ENCODE assay signal across 13 cellular contexts in the genomic region with DNA sequence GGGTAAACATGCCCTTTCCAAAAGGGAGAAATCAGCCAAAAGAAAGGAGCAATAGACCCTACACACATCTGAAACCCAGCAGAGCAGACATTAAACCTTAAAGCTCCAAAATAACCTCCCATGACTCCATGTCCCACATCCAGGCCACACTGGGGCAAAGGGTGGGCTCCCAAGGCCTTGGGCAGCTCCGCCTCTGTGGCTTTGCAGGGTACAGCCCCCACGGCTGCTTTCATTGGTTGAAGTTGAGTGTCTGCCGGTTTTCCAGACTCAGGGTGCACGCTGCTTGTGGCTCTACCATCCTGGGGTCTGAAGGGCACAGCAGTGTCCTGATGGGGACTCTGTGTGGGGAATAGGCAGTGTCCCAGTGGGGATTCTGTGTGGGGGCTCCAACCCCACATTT.
DNase-seq lines count a peak whose midpoint lies in the region; ATAC-seq and TF ChIP-seq lines count a peak whose summit lies in the region.
"Had no signal": no experiment of that assay in that cellular context is flagged by ENCODE, and none has a peak within 500 bp of the region (broad histone marks: within the 10 kb centered on the region; RNA-seq: fewer than 3 reads in every experiment).

No MANE protein-coding gene starts in this region.

- H3K9me3 ChIP-seq in HUES64 (ENCODE audit: insufficient read depth, low read depth, low read length) (peaks cover 3% of the 10 kb centered on the region), iPS DF 6.9 (ENCODE audit: control insufficient read depth, insufficient read depth, low read length) (no peaks in the 10 kb centered on the region), neural progenitor cell (ENCODE audit: low read depth) (no peaks in the 10 kb centered on the region)
- H3K9me3 ChIP-seq: BLaER1, Caco-2 had no signal

- no peak for TF ChIP-seq CTCF in GM23338 (conservative IDR thresholded peaks at IDR 0.05; ENCODE audit: low read depth in 2 of 2)
- no peak for TF ChIP-seq CTCF in neural progenitor cell (IDR thresholded peaks at IDR 0.05)
- TF ChIP-seq CTCF in foreskin keratinocyte (conservative IDR thresholded peaks at IDR 0.05), result no peak

- H3K4me1 Mint-ChIP-seq in GM23338 (peaks cover 38% of the 10 kb centered on the region), neural progenitor cell (peaks cover 13% of the 10 kb centered on the region)
- H3K4me1 Mint-ChIP-seq: CD8-positive, alpha-beta memory T cell had no signal

- no peak overlapping the region for H3K4me3 ChIP-seq in GM23338
- no peak overlapping the region for H3K4me3 ChIP-seq in HUES64 (ENCODE audit: low read length)
- H3K4me3 ChIP-seq in iPS DF 6.9 (ENCODE audit: low read length), result no peak overlapping the region
- H3K4me3 ChIP-seq in neural progenitor cell, result no peak overlapping the region
- H3K4me3 ChIP-seq: BLaER1 had no signal

- H3K27ac ChIP-seq in GM23338 (ENCODE audit: low read depth), result peak overlapping the region; percentile 90
- peak overlapping the region; percentile 82; the same call in 1 of the 2 replicates for H3K27ac ChIP-seq in HUES64 (ENCODE audit: low read depth, low read length)
- H3K27ac ChIP-seq in iPS DF 6.9 (ENCODE audit: low read length), result peak overlapping the region; percentile 91
- no peak overlapping the region for H3K27ac ChIP-seq in neural progenitor cell
- no peak overlapping the region for H3K27ac ChIP-seq in foreskin keratinocyte
- H3K27ac ChIP-seq: BLaER1 had no signal

- H3K4me1 ChIP-seq in GM23338 (ENCODE audit: insufficient read depth) (peaks cover 7% of the 10 kb centered on the region; the same call in 1 of the 2 replicates), HUES64 (ENCODE audit: insufficient read depth, low read length) (peaks cover 29% of the 10 kb centered on the region), iPS DF 6.9 (ENCODE audit: control insufficient read depth, insufficient read depth, low read length) (peaks cover 11% of the 10 kb centered on the region), neural progenitor cell (peaks cover 15% of the 10 kb centered on the region), foreskin keratinocyte (peaks cover 4% of the 10 kb centered on the region)
- H3K4me1 ChIP-seq: BLaER1, Caco-2 had no signal

- H3K36me3 Mint-ChIP-seq in GM23338 (ENCODE audit: low read depth), result peaks cover 22% of the 10 kb centered on the region
- no peaks in the 10 kb centered on the region for H3K36me3 Mint-ChIP-seq in neural progenitor cell
- H3K36me3 Mint-ChIP-seq: CD8-positive, alpha-beta memory T cell had no signal

- H3K9ac ChIP-seq in HUES64 (ENCODE audit: low read depth, low read length) (no peak overlapping the region; the same call in 1 of the 2 replicates), neural progenitor cell (no peak overlapping the region)
- H3K9ac ChIP-seq: BLaER1 had no signal

- DNase-seq in GM23338 (ENCODE audit: low spot score) (no peak), iPS DF 6.9 (ENCODE audit: low read depth, low spot score) (no peak), neural progenitor cell (ENCODE audit: low spot score) (no peak), SIG-M5 treated with dmso at 0.1 percent for 504 hours (lab: John Stamatoyannopoulos, UW; ENCODE audit: unreplicated experiment) (no peak), foreskin keratinocyte (no peak), NCI-H2196 treated with DMSO at 0.1 percent for 48 hours (lab: John Stamatoyannopoulos, UW; ENCODE audit: unreplicated experiment) (no peak)
- DNase-seq: 8988T; AML-193; Caco-2; CD8-positive, alpha-beta memory T cell; GF-D8 had no signal

- H3K27me3 ChIP-seq in GM23338 (ENCODE audit: insufficient read depth) (no peaks in the 10 kb centered on the region), HUES64 (ENCODE audit: insufficient read depth, low read length) (no peaks in the 10 kb centered on the region), iPS DF 6.9 (ENCODE audit: control insufficient read depth, insufficient read depth, low read length) (no peaks in the 10 kb centered on the region), neural progenitor cell (no peaks in the 10 kb centered on the region), foreskin keratinocyte (no peaks in the 10 kb centered on the region)
- H3K27me3 ChIP-seq: BLaER1 had no signal

- H3K4me2 ChIP-seq in GM23338 (no peak overlapping the region), neural progenitor cell (no peak overlapping the region)
- H3K4me2 ChIP-seq: BLaER1 had no signal

- ATAC-seq in GM23338 (no peak; the same call in 2 of the 3 replicates), foreskin keratinocyte (no peak)

- H3K4me3 Mint-ChIP-seq in GM23338 (no peak overlapping the region; the same call in 2 of the 3 replicates), neural progenitor cell (no peak overlapping the region)
- H3K4me3 Mint-ChIP-seq: CD8-positive, alpha-beta memory T cell had no signal

- H3K27me3 Mint-ChIP-seq in GM23338 (ENCODE audit: insufficient read depth, low read depth, poor library complexity), result no peaks in the 10 kb centered on the region
- H3K27me3 Mint-ChIP-seq in neural progenitor cell (ENCODE audit: insufficient read depth, low read depth), result peaks cover 4% of the 10 kb centered on the region

- WGBS in HUES64, result 98% methylated on average over 4 of the region's 4 CpGs
- no CpG with 5 or more reads among the region's 4 CpGs for WGBS in iPS DF 6.9 (ENCODE audit: insufficient coverage, insufficient read length)

- H3K9me2 ChIP-seq in GM23338 (ENCODE audit: insufficient read depth), result peaks cover 12% of the 10 kb centered on the region

- H3K79me2 ChIP-seq in GM23338 (replicated peaks; ENCODE audit: insufficient read depth), result no peaks in the 10 kb centered on the region
- no peaks in the 10 kb centered on the region for H3K79me2 ChIP-seq in neural progenitor cell (ENCODE audit: low read depth)

- H3K36me3 ChIP-seq in GM23338 (ENCODE audit: insufficient read depth), result no peaks in the 10 kb centered on the region
- no peaks in the 10 kb centered on the region for H3K36me3 ChIP-seq in HUES64 (ENCODE audit: insufficient read depth, low read length)
- no peaks in the 10 kb centered on the region for H3K36me3 ChIP-seq in iPS DF 6.9 (ENCODE audit: control insufficient read depth, insufficient read depth, low read length)
- H3K36me3 ChIP-seq in neural progenitor cell, result no peaks in the 10 kb centered on the region
- H3K36me3 ChIP-seq: BLaER1 had no signal

- H3K27ac Mint-ChIP-seq in GM23338 (peak overlapping the region; percentile 94), neural progenitor cell (no peak overlapping the region)
- H3K27ac Mint-ChIP-seq: CD8-positive, alpha-beta memory T cell had no signal

- no peak overlapping the region for H2AFZ ChIP-seq in GM23338
- H2AFZ ChIP-seq in neural progenitor cell (replicated peaks), result peak overlapping the region; percentile 83

- H3K9me3 Mint-ChIP-seq in GM23338 (peaks cover 15% of the 10 kb centered on the region), neural progenitor cell (no peaks in the 10 kb centered on the region)

- H3F3A ChIP-seq in GM23338 (replicated peaks; ENCODE audit: low read depth), result peaks cover 10% of the 10 kb centered on the region; the same call in 1 of the 2 replicates
- H3F3A ChIP-seq in neural progenitor cell (ENCODE audit: low read depth), result peaks cover 21% of the 10 kb centered on the region

- H4K20me1 ChIP-seq in GM23338 (replicated peaks; ENCODE audit: insufficient read depth) (no peaks in the 10 kb centered on the region), neural progenitor cell (ENCODE audit: low read depth) (no peaks in the 10 kb centered on the region)
- H4K20me1 ChIP-seq: BLaER1 had no signal

TF ChIP-seq in GM23338, 12 proteins besides CTCF, POLR2A, EP300 and RAD21 (continues in another document):
- TF ChIP-seq ZNF114 (CRISPR knock-in tag; IDR thresholded peaks at IDR 0.05) (no peak), CREB1 (CRISPR knock-in tag; IDR thresholded peaks at IDR 0.05; ENCODE audit: low read depth) (no peak), POLR2AphosphoS5 (IDR thresholded peaks at IDR 0.05; ENCODE audit: low read depth) (no peak), NANOG (IDR thresholded peaks at IDR 0.05; ENCODE audit: borderline replicate concordance) (no peak), EZH2phosphoT487 (IDR thresholded peaks at IDR 0.05; ENCODE audit: unreplicated experiment) (no peak)

Comparison
In these comparisons a context has a peak if more than half of its experiments do, and no peak if none do; other contexts are left out.
1. H3K27ac ChIP-seq: peak in GM23338 (single experiment), HUES64 (single experiment) and iPS DF 6.9 (single experiment); none in neural progenitor cell (single experiment) and foreskin keratinocyte (single experiment).